ENCODE assay signal across 1 cellular context in the genomic region with DNA sequence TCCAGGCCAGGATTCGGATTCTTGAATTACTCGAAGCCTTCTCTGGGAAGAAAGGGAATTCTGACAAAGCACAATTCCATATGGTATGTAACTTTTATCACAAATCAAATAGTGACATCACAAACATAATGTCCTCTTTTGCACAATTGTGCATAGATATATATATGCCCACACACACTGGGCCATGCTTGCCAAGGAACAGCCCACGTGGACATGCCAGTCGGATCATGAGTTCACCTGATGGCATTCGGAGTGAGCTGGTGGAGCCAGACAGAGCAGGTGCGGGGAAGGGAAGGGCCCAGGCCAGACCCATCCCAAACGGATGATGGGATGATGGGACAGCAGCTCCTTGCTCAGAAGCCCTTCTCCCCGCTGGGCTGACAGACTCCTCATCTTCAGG.
TF ChIP-seq lines count a peak whose summit lies in the region.

No MANE protein-coding gene starts in this region.

TF ChIP-seq in H1, 55 proteins besides CTCF, POLR2A, EP300 and RAD21:
- TF ChIP-seq RXRA (IDR thresholded peaks at IDR 0.05; ENCODE audit: insufficient read depth, low read depth, low read length), result no peak
- no peak for TF ChIP-seq SRF (IDR thresholded peaks at IDR 0.05; ENCODE audit: low read depth, low read length)
- TF ChIP-seq ZNF274 (IDR thresholded peaks at IDR 0.05; ENCODE audit: borderline replicate concordance, extremely low read depth, low read length), result no peak
- TF ChIP-seq JUND (IDR thresholded peaks at IDR 0.05; ENCODE audit: low read length), result no peak
- TF ChIP-seq, protein P1, sequence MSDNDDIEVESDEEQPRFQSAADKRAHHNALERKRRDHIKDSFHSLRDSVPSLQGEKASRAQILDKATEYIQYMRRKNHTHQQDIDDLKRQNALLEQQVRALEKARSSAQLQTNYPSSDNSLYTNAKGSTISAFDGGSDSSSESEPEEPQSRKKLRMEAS (IDR thresholded peaks at IDR 0.05), result no peak
- no peak for TF ChIP-seq RNF2 (IDR thresholded peaks at IDR 0.05; ENCODE audit: borderline replicate concordance, low read depth, low read length, missing control alignments, poor library complexity, severe bottlenecking)
- TF ChIP-seq YY1 (IDR thresholded peaks at IDR 0.05; ENCODE audit: low read depth, low read length), result no peak
- TF ChIP-seq CHD2 (IDR thresholded peaks at IDR 0.05; ENCODE audit: low read length), result no peak
- TF ChIP-seq, protein P2, sequence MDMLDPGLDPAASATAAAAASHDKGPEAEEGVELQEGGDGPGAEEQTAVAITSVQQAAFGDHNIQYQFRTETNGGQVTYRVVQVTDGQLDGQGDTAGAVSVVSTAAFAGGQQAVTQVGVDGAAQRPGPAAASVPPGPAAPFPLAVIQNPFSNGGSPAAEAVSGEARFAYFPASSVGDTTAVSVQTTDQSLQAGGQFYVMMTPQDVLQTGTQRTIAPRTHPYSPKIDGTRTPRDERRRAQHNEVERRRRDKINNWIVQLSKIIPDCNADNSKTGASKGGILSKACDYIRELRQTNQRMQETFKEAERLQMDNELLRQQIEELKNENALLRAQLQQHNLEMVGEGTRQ (IDR thresholded peaks at IDR 0.05; ENCODE audit: low read length), result no peak
- no peak for TF ChIP-seq TAF7 (optimal IDR thresholded peaks at IDR 0.05; ENCODE audit: borderline replicate concordance, low read depth, low read length)
- no peak for TF ChIP-seq SUZ12 (IDR thresholded peaks at IDR 0.05; ENCODE audit: low read length)
- TF ChIP-seq FOSL1 (IDR thresholded peaks at IDR 0.05; ENCODE audit: insufficient read depth, low read depth, low read length), result no peak
- no peak for TF ChIP-seq EGR1 (IDR thresholded peaks at IDR 0.05; ENCODE audit: borderline replicate concordance, low read depth, low read length)
- no peak for TF ChIP-seq RBBP5 (IDR thresholded peaks at IDR 0.05; ENCODE audit: borderline replicate concordance, low read depth, low read length)
- no peak for TF ChIP-seq CREB1 (IDR thresholded peaks at IDR 0.05)
- no peak for TF ChIP-seq HDAC2 (IDR thresholded peaks at IDR 0.05; ENCODE audit: borderline replicate concordance in 1 of 2, low read depth in 2 of 2, low read length in 2 of 2)
- no peak for TF ChIP-seq BACH1 (IDR thresholded peaks at IDR 0.05; ENCODE audit: low read length)
